ENCODE assay signal across 20 cellular contexts in the genomic region with DNA sequence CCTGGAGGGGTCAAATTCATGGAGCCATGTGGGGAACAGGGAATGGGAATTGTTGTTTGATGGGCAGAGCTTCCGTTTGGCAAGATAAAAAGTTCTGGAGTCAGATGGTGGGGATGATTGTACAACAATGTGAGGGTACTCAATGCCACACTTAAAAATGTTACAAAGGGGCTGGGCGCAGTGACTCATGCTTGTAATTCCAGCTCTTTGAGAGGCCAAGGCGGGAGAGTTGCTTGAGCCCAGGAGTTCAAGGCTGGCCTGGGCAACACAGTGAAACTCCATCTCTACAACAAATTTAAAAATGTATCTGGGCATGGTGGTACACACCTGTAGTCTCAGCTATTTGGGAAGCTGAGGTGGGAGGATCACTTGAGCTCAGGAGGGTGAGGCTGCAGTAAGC.
"Had no signal": no experiment of that assay in that cellular context is flagged by ENCODE, and none has a peak within 500 bp of the region (broad histone marks: within the 10 kb centered on the region; RNA-seq: fewer than 3 reads in every experiment).

No MANE protein-coding gene starts in this region.

- H3K4me3 Mint-ChIP-seq: activated CD4-positive, alpha-beta memory T cell treated with anti-CD3 and anti-CD28 coated beads, Interleukin-2, amount 10 ng/mL, durations not matched to agents 7 days and 5 days; activated naive CD4-positive, alpha-beta T cell treated with anti-CD3 and anti-CD28 coated beads, Interleukin-2, amount 10 ng/mL, durations not matched to agents 7 days and 5 days; activated naive CD8-positive, alpha-beta T cell treated with anti-CD3 and anti-CD28 coated beads, Interleukin-2, amount 50 U/mL, for 24 hours; activated T-cell treated with anti-CD3 and anti-CD28 coated beads, Interleukin-2, amount 50 U/mL, for 24 hours; central memory CD8-positive, alpha-beta T cell; mesothelial cell of epicardium; natural killer cell treated with Interleukin-12 subunit alpha and Interleukin-12 subunit beta and Interleukin-15 and Interleukin-18, amount 100 ng/mL, for 72 hours; type B pancreatic cell had no signal

- H3K9me3 Mint-ChIP-seq: activated naive CD4-positive, alpha-beta T cell treated with anti-CD3 and anti-CD28 coated beads, Interleukin-2, amount 10 ng/mL, durations not matched to agents 7 days and 5 days; activated T-helper 2 cell treated with anti-CD3 and anti-CD28 coated beads, Interferon-gamma antibody, Interleukin-2, Interleukin-4, amounts not matched to agents 10 μg/mL and 5 μg/mL and 100 μg/mL, durations not matched to agents 14 hours and 24 hours and 36 hours; central memory CD8-positive, alpha-beta T cell; natural killer cell treated with Interleukin-12 subunit alpha and Interleukin-12 subunit beta and Interleukin-15 and Interleukin-18, amount 100 ng/mL, for 72 hours; type B pancreatic cell had no signal

- H3K4me3 ChIP-seq: colonic mucosa, hepatocyte had no signal

- H3K27ac ChIP-seq: brain microvascular endothelial cell, colonic mucosa, hepatocyte, neutrophil, parathyroid adenoma had no signal

- H3K9me3 ChIP-seq: colonic mucosa, neutrophil had no signal

- H3K36me3 Mint-ChIP-seq: activated naive CD4-positive, alpha-beta T cell treated with anti-CD3 and anti-CD28 coated beads, Interleukin-2, amount 10 ng/mL, durations not matched to agents 7 days and 5 days; mesothelial cell of epicardium; natural killer cell treated with Interleukin-12 subunit alpha and Interleukin-12 subunit beta and Interleukin-15 and Interleukin-18, amount 100 ng/mL, for 72 hours; type B pancreatic cell had no signal

- H3K27ac Mint-ChIP-seq: activated CD4-positive, alpha-beta memory T cell treated with anti-CD3 and anti-CD28 coated beads, Interleukin-2, amount 10 ng/mL, durations not matched to agents 7 days and 5 days; activated naive CD4-positive, alpha-beta T cell treated with anti-CD3 and anti-CD28 coated beads, Interleukin-2, amount 10 ng/mL, durations not matched to agents 7 days and 5 days; activated naive CD8-positive, alpha-beta T cell treated with anti-CD3 and anti-CD28 coated beads, Interleukin-2, amount 50 U/mL, for 24 hours; activated T-cell treated with anti-CD3 and anti-CD28 coated beads, Interleukin-2, amount 50 U/mL, for 24 hours; activated T-helper 2 cell treated with anti-CD3 and anti-CD28 coated beads, Interferon-gamma antibody, Interleukin-2, Interleukin-4, amounts not matched to agents 10 μg/mL and 5 μg/mL and 100 μg/mL, durations not matched to agents 14 hours and 24 hours and 36 hours; mesothelial cell of epicardium; natural killer cell treated with Interleukin-12 subunit alpha and Interleukin-12 subunit beta and Interleukin-15 and Interleukin-18, amount 100 ng/mL, for 72 hours; type B pancreatic cell had no signal

- H3K4me1 ChIP-seq: colonic mucosa, parathyroid adenoma had no signal

- H3K27me3 ChIP-seq: brain microvascular endothelial cell, colonic mucosa, hepatocyte had no signal

- H3K36me3 ChIP-seq: brain microvascular endothelial cell, colonic mucosa, neutrophil had no signal

- ATAC-seq: activated naive CD8-positive, alpha-beta T cell treated with anti-CD3 and anti-CD28 coated beads, Interleukin-2, amount 50 U/mL, for 24 hours; left colon; natural killer cell treated with Interleukin-12 subunit alpha and Interleukin-12 subunit beta and Interleukin-15 and Interleukin-18, amount 100 ng/mL, for 72 hours; stimulated activated naive CD8-positive, alpha-beta T cell treated with anti-CD3 and anti-CD28 coated beads, Interleukin-15, Interleukin-2, amounts not matched to agents 100 U/mL and 50 U/mL, for 24 hours had no signal

- H3K4me1 Mint-ChIP-seq: activated CD4-positive, alpha-beta memory T cell treated with anti-CD3 and anti-CD28 coated beads, Interleukin-2, amount 10 ng/mL, durations not matched to agents 7 days and 5 days; activated naive CD4-positive, alpha-beta T cell treated with anti-CD3 and anti-CD28 coated beads, Interleukin-2, amount 10 ng/mL, durations not matched to agents 7 days and 5 days; activated naive CD8-positive, alpha-beta T cell treated with anti-CD3 and anti-CD28 coated beads, Interleukin-2, amount 50 U/mL, for 24 hours; central memory CD8-positive, alpha-beta T cell; mesothelial cell of epicardium had no signal

- DNase-seq: activated CD4-positive, alpha-beta memory T cell treated with anti-CD3 and anti-CD28 coated beads, Interleukin-2, amount 10 ng/mL, durations not matched to agents 7 days and 5 days; activated CD4-positive, alpha-beta T cell treated with anti-CD3 and anti-CD28 coated beads for 4 hours; activated naive CD4-positive, alpha-beta T cell treated with anti-CD3 and anti-CD28 coated beads, Interleukin-2, amount 10 ng/mL, durations not matched to agents 7 days and 5 days; activated naive CD8-positive, alpha-beta T cell treated with anti-CD3 and anti-CD28 coated beads, Interleukin-2, amount 50 U/mL, for 24 hours; activated T-cell treated with anti-CD3 and anti-CD28 coated beads, Interleukin-2, amount 50 U/mL, for 24 hours; anterior cingulate cortex; brain microvascular endothelial cell; colonic mucosa; stimulated activated CD4-positive, alpha-beta T cell treated with anti-CD3 and anti-CD28 coated beads, Interleukin-2, amount 100 ng/mL, for 24 hours; stimulated activated naive CD8-positive, alpha-beta T cell treated with anti-CD3 and anti-CD28 coated beads, Interleukin-15, Interleukin-2, amounts not matched to agents 100 U/mL and 50 U/mL, for 24 hours; SW 1271 had no signal
